In the genomic region with DNA sequence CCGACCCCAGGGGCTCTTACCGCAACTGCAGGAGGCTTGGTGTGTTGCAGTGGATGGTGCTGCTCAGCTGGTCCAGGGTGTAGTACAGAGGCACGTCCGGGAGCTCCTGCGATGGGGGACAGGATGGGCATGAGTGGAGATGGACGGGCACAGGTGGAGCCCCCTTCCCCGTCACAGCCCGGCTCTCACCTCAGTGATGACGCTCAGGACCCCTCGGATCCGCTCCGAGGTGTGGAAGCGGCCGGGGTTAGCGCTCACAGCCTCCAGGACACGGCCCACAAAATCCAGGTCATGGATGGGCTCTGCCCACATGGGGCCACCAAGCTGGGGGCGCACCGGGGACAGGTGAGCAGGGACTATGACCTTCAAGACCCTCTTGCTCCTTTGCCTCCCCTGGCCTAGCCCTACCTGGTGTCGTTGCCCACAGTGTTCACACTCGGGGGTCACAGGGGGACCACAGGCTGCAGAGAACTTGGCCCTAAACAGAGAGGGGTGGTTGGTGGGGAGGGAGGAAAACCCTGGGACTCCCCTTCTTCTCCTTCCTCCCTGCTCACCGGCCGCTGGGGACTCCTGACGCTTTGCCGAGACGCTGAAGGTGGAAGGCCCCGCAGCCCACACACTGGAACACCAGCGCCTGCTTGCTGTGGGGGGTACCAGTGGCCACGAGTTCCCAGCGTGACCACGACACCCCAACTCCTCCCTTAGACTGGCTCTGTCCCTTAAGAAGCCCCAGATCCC, we compare ENCODE assay signal across 1 cellular context.
A peak's percentile ranks its signal among the peaks of the same experiment; 100 is the strongest.
TF ChIP-seq lines count a peak whose summit lies in the region.

No MANE protein-coding gene starts in this region.

TF ChIP-seq in K562, 482 proteins besides CTCF, POLR2A, EP300 and RAD21:
- TF ChIP-seq, protein P1, sequence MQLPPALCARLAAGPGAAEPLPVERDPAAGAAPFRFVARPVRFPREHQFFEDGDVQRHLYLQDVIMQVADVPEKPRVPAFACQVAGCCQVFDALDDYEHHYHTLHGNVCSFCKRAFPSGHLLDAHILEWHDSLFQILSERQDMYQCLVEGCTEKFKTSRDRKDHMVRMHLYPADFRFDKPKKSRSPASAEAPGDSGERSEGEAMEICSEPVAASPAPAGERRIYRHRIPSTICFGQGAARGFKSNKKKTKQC (CRISPR knock-in tag; IDR thresholded peaks at IDR 0.05), result no peak
- TF ChIP-seq POLR2G (IDR thresholded peaks at IDR 0.05; ENCODE audit: low read depth, low read length) (0 out of 2 replicates have a peak, but pooled peaks have one; percentile 16), CHD2 (IDR thresholded peaks at IDR 0.05; ENCODE audit: low read depth, low read length) (no peak), RBFOX2 (IDR thresholded peaks at IDR 0.05; ENCODE audit: low read depth, low read length) (0 out of 2 replicates have a peak, but pooled peaks have one; percentile 22)
TF ChIP-seq in K562: peak in this region for 2.
